Comparison of ENCODE assay signal across 8 cellular contexts in genomic region chr19:13163609-13164364, GRCh38. TPM values are rescaled to one million over a fixed set of nuclear protein-coding genes. Genes with fewer than 3 reads are reported as not detected.
DNase-seq lines count a peak whose midpoint lies in the region; ATAC-seq and TF ChIP-seq lines count a peak whose summit lies in the region.

No MANE protein-coding gene starts in this region.

- H3K27ac ChIP-seq in H9 (ENCODE audit: insufficient read length, low read depth, low read length), result peak overlapping the region; percentile 84
- peak overlapping the region; percentile 59 for H3K27ac ChIP-seq in cardiac muscle cell
- peak overlapping the region; percentile 71 to 73 for H3K27ac ChIP-seq in ovary

- H3K4me2 ChIP-seq in H9 (ENCODE audit: insufficient read depth, insufficient read length, low read length), result peak overlapping the region; percentile 72

- peaks cover 15% of the 10 kb centered on the region for H3K23me2 ChIP-seq in H9 (ENCODE audit: insufficient read length, low read depth, low read length, poor library complexity, severe bottlenecking)

- H2BK20ac ChIP-seq in H9 (ENCODE audit: low read depth, low read length, poor library complexity, severe bottlenecking), result no peak overlapping the region

- no peak overlapping the region for H3K23ac ChIP-seq in H9 (ENCODE audit: insufficient read length, low read depth, low read length)

- DNase-seq in AG09319 (ENCODE audit: extremely low read depth, low read depth) (peak; percentile 76), H9 (peak; percentile 88), RPMI7951 (ENCODE audit: low read depth) (peak; percentile 97), adipocyte (ENCODE audit: low read depth) (peak; percentile 84), cardiac muscle cell (ENCODE audit: low read depth in 1 of 2, low spot score in 1 of 2) (peak; percentile 54 to 95), ovary (peak; percentile 78 to 84 (median 83)), NCI-H1694 (lab: John Stamatoyannopoulos, UW) (no peak)

- no peak for ATAC-seq in GM21786 (IDR thresholded peaks at IDR 0.05; ENCODE audit: unreplicated experiment)

- WGBS in H9 (ENCODE audit: extremely low coverage, insufficient read length, low lambda C conversion rate), result no CpG with 5 or more reads among the region's 20 CpGs
- WGBS in ovary, 3 donors, result 5 to 9% (median 7%) methylated on average over 19 to 20 of the region's 20 CpGs

- H2AFZ ChIP-seq in H9 (ENCODE audit: low read length), result no peak overlapping the region

- no peak overlapping the region for H3K56ac ChIP-seq in H9 (ENCODE audit: insufficient read length, low read depth, low read length)

- peaks cover 33 to 39% of the 10 kb centered on the region in 2 experiments for H3K4me1 Mint-ChIP-seq in H9

- peak overlapping the region; percentile 73 for H3K14ac ChIP-seq in H9 (ENCODE audit: insufficient read depth, low read length)

- intact Hi-C loops in ovary (cut with DNase I), result loop anchor here in 1 of 4 donors (10.0 kb wide), 1 partner anchor 701 kb away; no protein-coding TSS in a partner anchor

- no peak overlapping the region for H2AK5ac ChIP-seq in H9 (ENCODE audit: insufficient read length, low read length)

- H3K9ac ChIP-seq in H9 (ENCODE audit: extremely low read depth, insufficient read length, low read length) (peak overlapping the region; percentile 69), adipocyte (ENCODE audit: low read length) (peak overlapping the region; percentile 89)

- H3K4me1 ChIP-seq in H9 (ENCODE audit: insufficient read depth, low read length) (peaks cover 7% of the 10 kb centered on the region; the same call in 1 of the 2 replicates), adipocyte (ENCODE audit: control insufficient read depth, insufficient read depth, low read length) (peaks cover 52% of the 10 kb centered on the region), cardiac muscle cell (ENCODE audit: low read depth) (peaks cover 21% of the 10 kb centered on the region), ovary (ENCODE audit: insufficient read depth) (peaks cover 7% of the 10 kb centered on the region)

- TF ChIP-seq CTCF in AG09319 (IDR thresholded peaks at IDR 0.05; ENCODE audit: low read depth, low read length), result no peak
- no peak; the same call in 2 of the 3 replicates for TF ChIP-seq CTCF in H9 (conservative IDR thresholded peaks at IDR 0.05)
- TF ChIP-seq CTCF in cardiac muscle cell (IDR thresholded peaks at IDR 0.05; ENCODE audit: low read depth, low read length), result no peak
- TF ChIP-seq CTCF in ovary (IDR thresholded peaks at IDR 0.05), result no peak

- H3K27me3 ChIP-seq in H9 (ENCODE audit: insufficient read depth, low read length) (no peaks in the 10 kb centered on the region), adipocyte (replicated peaks; ENCODE audit: control insufficient read depth, insufficient read depth, low read length) (no peaks in the 10 kb centered on the region), cardiac muscle cell (no peaks in the 10 kb centered on the region), ovary (no peaks in the 10 kb centered on the region)

- TF ChIP-seq POLR2A in ovary (IDR thresholded peaks at IDR 0.05), result no peak

- H2BK15ac ChIP-seq in H9 (ENCODE audit: low read depth, low read length), result no peak overlapping the region

- no peaks in the 10 kb centered on the region for H3K9me3 Mint-ChIP-seq in H9

- peak overlapping the region; percentile 29 for H4K91ac ChIP-seq in H9 (ENCODE audit: insufficient read length, low read depth, low read length)

- H3K9me3 ChIP-seq in H9 (ENCODE audit: control insufficient read depth, low read depth, low read length), result no peaks in the 10 kb centered on the region
- H3K9me3 ChIP-seq in adipocyte (ENCODE audit: control insufficient read depth, low read length), result no peaks in the 10 kb centered on the region
- H3K9me3 ChIP-seq in cardiac muscle cell (ENCODE audit: low read depth), result no peaks in the 10 kb centered on the region
- H3K9me3 ChIP-seq in ovary, result no peaks in the 10 kb centered on the region

- no peaks in the 10 kb centered on the region for H3K79me2 ChIP-seq in H9 (ENCODE audit: insufficient read depth, low read length)

- no peak overlapping the region for H2BK5ac ChIP-seq in H9 (ENCODE audit: insufficient read length, low read length)

- no peak overlapping the region for H3T11ph ChIP-seq in H9 (ENCODE audit: low read length)

- peak overlapping the region; percentile 51 for H2BK12ac ChIP-seq in H9 (ENCODE audit: insufficient read length, low read depth, low read length)

- peak; percentile 8 for TF ChIP-seq EP300 in ovary (IDR thresholded peaks at IDR 0.05)

- H4K8ac ChIP-seq in H9 (replicated peaks; ENCODE audit: insufficient read length, low read depth, low read length), result no peak overlapping the region

- no peaks in the 10 kb centered on the region for H4K20me1 ChIP-seq in H9 (ENCODE audit: control insufficient read depth, insufficient read depth, insufficient read length)

- H3K36me3 ChIP-seq in adipocyte (ENCODE audit: control insufficient read depth, insufficient read depth, low read length, severe bottlenecking) (no peaks in the 10 kb centered on the region), cardiac muscle cell (no peaks in the 10 kb centered on the region), ovary (no peaks in the 10 kb centered on the region)

- no peaks in the 10 kb centered on the region for H3K27me3 Mint-ChIP-seq in H9 (ENCODE audit: low read depth)

- H3K4me3 Mint-ChIP-seq in H9, result peak overlapping the region; percentile 64 to 81

- H3K4me3 ChIP-seq in adipocyte (ENCODE audit: low read length) (peak overlapping the region; percentile 77), cardiac muscle cell (no peak overlapping the region), ovary (peak overlapping the region; percentile 41)

- H3K27ac Mint-ChIP-seq in H9, result peak overlapping the region; percentile 100

- H3K4ac ChIP-seq in H9 (ENCODE audit: low read depth, low read length), result peak overlapping the region; percentile 12; the same call in 1 of the 2 replicates

- H4K5ac ChIP-seq in H9 (ENCODE audit: insufficient read length, low read depth, low read length), result no peak overlapping the region

- peak overlapping the region; percentile 8 for H2BK120ac ChIP-seq in H9 (ENCODE audit: low read depth, low read length, poor library complexity, severe bottlenecking)

- no peaks in the 10 kb centered on the region for H3K36me3 Mint-ChIP-seq in H9 (ENCODE audit: insufficient read depth in 1 of 3, low read depth in 3 of 3)

- peak overlapping the region; percentile 76 for H3K18ac ChIP-seq in H9 (ENCODE audit: insufficient read length, low read depth, low read length)

- no peaks in the 10 kb centered on the region for H3K79me1 ChIP-seq in H9 (ENCODE audit: insufficient read depth, low read depth, low read length, poor library complexity, severe bottlenecking)

RNA-seq across cellular contexts. Expression of gene IER2, which starts 13.6 kb away (rescaled TPM):
- 160 and 165 TPM in 2 replicates for total RNA-seq in H9 (2021)
- total RNA-seq in RPMI7951 (2014; rRNA removed; shearing (Covaris generic)), result 15.3 and 18.5 TPM in 2 replicates
- 60.3 and 110 TPM in 2 replicates for total RNA-seq in cardiac muscle cell
- polyA plus RNA-seq in cardiac muscle cell, result 77.6 and 88.9 TPM in 2 replicates
- 100 to 1,000 TPM in 3 of 7 donors, 10 to 100 TPM in 4; 55.3 to 301 (median 82.8) TPM for total RNA-seq in ovary
- polyA plus RNA-seq in ovary, result 10 to 100 TPM; 47.4 to 64.4 TPM

RNA-seq across cellular contexts. Expression of gene STX10, which starts 13.6 kb away (rescaled TPM):
- total RNA-seq in H9 (2021) (39.4 and 40.5 TPM in 2 replicates), cardiac muscle cell (95.5 and 110 TPM in 2 replicates), ovary (10 to 100 TPM; 36.5 to 54.8 (median 43.0) TPM)
- 136 and 162 TPM in 2 replicates for total RNA-seq in RPMI7951 (2014; rRNA removed; shearing (Covaris generic))
- polyA plus RNA-seq in cardiac muscle cell (65.2 and 71.1 TPM in 2 replicates), ovary (10 to 100 TPM; 15.3 to 57.8 TPM)

RNA-seq across cellular contexts. Expression of gene NACC1, which starts 45.7 kb away (rescaled TPM):
- total RNA-seq in H9 (2021), result 198 and 210 TPM in 2 replicates
- total RNA-seq in RPMI7951 (2014; rRNA removed; shearing (Covaris generic)), result 27.9 and 28.0 TPM in 2 replicates
- 75.1 and 93.7 TPM in 2 replicates for total RNA-seq in cardiac muscle cell
- polyA plus RNA-seq in cardiac muscle cell, result 9.8 and 13.3 TPM in 2 replicates
- 10 to 100 TPM in 6 of 7 donors, 1 to 10 TPM in 1; 5.1 to 31.4 (median 21.8) TPM for total RNA-seq in ovary
- polyA plus RNA-seq in ovary, result 10 to 100 TPM in 1 of 2 donors, 1 to 10 TPM in 1; 3.2 to 14.8 TPM

RNA-seq across cellular contexts. Expression of gene TRMT1, which starts 47.2 kb away (rescaled TPM):
- total RNA-seq in H9 (2021) (92.8 and 95.7 TPM in 2 replicates), cardiac muscle cell (45.9 and 48.5 TPM in 2 replicates), ovary (10 to 100 TPM; 23.6 to 54.8 (median 38.7) TPM)
- total RNA-seq in RPMI7951 (2014; rRNA removed; shearing (Covaris generic)), result 39.7 and 46.4 TPM in 2 replicates
- polyA plus RNA-seq in cardiac muscle cell (37.7 and 56.0 TPM in 2 replicates), ovary (10 to 100 TPM in 1 of 2 donors, 1 to 10 TPM in 1; 7.6 to 37.2 TPM)
